Comparison of ENCODE assay signal across 3 cellular contexts in the genomic region with DNA sequence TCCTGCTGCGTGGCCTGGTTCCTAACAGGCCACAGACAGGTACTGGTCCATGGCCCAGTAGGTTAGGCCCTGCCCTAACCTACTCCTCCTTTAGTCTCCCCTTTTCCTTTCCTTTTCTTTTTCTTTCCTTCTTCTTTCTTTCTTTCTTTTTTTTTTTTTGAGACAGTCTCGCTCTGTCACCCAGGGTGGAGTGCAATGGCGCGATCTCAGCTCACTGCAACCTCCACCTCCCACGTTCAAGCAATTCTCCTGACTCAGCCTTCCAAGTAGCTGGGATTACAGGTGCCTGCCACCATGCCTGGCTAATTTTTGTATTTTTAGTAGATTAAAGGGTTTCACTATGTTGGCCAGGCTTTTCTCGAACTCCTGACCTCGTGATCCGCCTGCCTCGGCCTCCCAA. TPM values are rescaled to one million over a fixed set of nuclear protein-coding genes. Genes with fewer than 3 reads are reported as not detected.
"Had no signal": no experiment of that assay in that cellular context is flagged by ENCODE, and none has a peak within 500 bp of the region (broad histone marks: within the 10 kb centered on the region; RNA-seq: fewer than 3 reads in every experiment).

No MANE protein-coding gene starts in this region.

RNA-seq across cellular contexts. Expression of gene SAP25, which starts 37.7 kb away (rescaled TPM):
- total RNA-seq: IMR-90 had no signal

RNA-seq across cellular contexts. Expression of gene FBXO24, which starts 50.1 kb away (rescaled TPM):
- total RNA-seq: HT1080 had no signal

RNA-seq across cellular contexts. Expression of gene NYAP1, which starts 52.3 kb away (rescaled TPM):
- polyA plus RNA-seq: IgD-negative memory B cell had no signal
